11 cellular contexts compared by ENCODE assay signal in the genomic region with DNA sequence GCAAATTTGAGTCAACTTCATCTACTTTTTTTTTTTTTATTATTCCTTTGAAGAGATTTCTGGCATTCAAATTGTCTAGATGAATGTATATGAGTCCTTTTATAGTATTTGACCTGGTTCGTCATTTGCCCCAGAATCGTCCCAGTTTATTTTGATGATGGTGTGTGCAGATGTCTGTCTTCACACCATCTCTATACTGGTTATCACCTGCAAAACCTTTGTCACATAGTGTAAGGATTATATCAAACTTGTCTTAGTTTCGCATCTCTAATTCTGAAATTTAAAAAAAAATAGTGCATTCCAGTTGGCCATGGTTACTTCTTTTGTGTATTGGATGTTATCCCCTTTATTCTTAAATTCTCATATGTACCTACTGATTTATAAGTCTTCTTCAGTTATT.
"Had no signal": no experiment of that assay in that cellular context is flagged by ENCODE, and none has a peak within 500 bp of the region (broad histone marks: within the 10 kb centered on the region; RNA-seq: fewer than 3 reads in every experiment).

No MANE protein-coding gene starts in this region.

- H3K27ac Mint-ChIP-seq: GM23338, H9, HFFc6 had no signal

- H3K4me3 ChIP-seq: GM23248, GM23338, HAP-1 had no signal

- H2AFZ ChIP-seq: GM23248, GM23338 had no signal

- H3K4me3 Mint-ChIP-seq: GM23338, H9, HFFc6 had no signal

- H3K9me3 Mint-ChIP-seq: GM23338, H9, HFFc6 had no signal

- H3K4me2 ChIP-seq: GM23338 had no signal

- DNase-seq: GM23248, GOT3, H7, H9, HCEC 1CT, HFFc6 had no signal

- H3K9me3 ChIP-seq: HAP-1 had no signal

- ATAC-seq: GM23338, HCT116 had no signal

- H3K27ac ChIP-seq: GM23248 had no signal

- H3K9ac ChIP-seq: GM23248 had no signal

- H3K4me1 ChIP-seq: HAP-1 had no signal

- FAIRE-seq: H1, H54 had no signal
